In the genomic region with DNA sequence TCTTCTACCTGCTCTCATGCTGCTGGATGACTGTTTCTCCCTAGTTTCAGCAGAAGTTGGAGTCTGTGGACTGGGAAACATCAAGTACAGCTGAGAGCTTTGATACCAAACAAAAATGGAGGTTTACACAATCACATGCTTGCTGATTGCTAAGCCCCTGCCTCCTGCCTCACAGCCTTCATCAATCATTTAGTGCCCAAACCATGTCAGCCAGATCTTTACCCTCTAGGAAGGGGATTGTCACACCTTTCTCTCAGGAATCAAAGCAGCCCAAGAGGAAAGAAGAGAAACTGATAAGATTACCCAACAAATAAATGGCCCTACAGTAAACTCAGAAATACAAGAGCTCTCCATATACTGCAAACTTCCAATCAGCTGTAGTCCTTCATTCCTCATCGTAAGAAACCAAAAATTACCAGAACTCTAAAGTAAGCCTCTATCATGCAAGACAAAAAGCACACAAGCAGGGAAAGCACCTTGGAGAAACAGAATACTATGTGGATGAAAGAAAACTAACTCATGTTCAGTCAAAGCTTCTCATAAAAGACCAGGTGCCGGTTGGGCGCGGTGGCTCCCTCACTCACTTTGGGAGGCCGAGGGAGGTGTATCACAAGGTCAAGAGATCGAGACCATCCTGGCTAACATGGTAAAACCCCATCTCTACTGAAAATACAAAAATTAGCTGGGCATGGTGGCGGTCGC, we compare ENCODE assay signal across 12 cellular contexts.
DNase-seq lines count a peak whose midpoint lies in the region; ATAC-seq, FAIRE-seq and TF ChIP-seq lines count a peak whose summit lies in the region.
"Had no signal": no experiment of that assay in that cellular context is flagged by ENCODE, and none has a peak within 500 bp of the region (broad histone marks: within the 10 kb centered on the region; RNA-seq: fewer than 3 reads in every experiment).

No MANE protein-coding gene starts in this region.

- CTCF ChIA-PET in activated CD8-positive, alpha-beta T cell treated with anti-CD3 and anti-CD28 coated beads, Interleukin-2, amount 10 ng/mL, durations not matched to agents 7 days and 5 days (lab: Charles Lee) = interaction anchor here (0.9 to 2.3 kb wide), 4 partner anchors 15 to 242 kb away, joined by 3 to 6 read pairs (median 4); no protein-coding TSS in a partner anchor

- peak overlapping the region; percentile 99 for H3K27ac Mint-ChIP-seq in stimulated activated naive CD8-positive, alpha-beta T cell treated with anti-CD3 and anti-CD28 coated beads, Interleukin-15, Interleukin-2, amounts not matched to agents 100 ng/mL and 50 ng/mL, for 24 hours
- peak overlapping the region; percentile 94 for H3K27ac Mint-ChIP-seq in activated CD8-positive, alpha-beta T cell treated with anti-CD3 and anti-CD28 coated beads, Interleukin-2, amount 10 ng/mL, durations not matched to agents 7 days and 5 days
- peak overlapping the region; percentile 21 for H3K27ac Mint-ChIP-seq in mesothelial cell of epicardium

- no peak for DNase-seq in stimulated activated naive CD8-positive, alpha-beta T cell treated with anti-CD3 and anti-CD28 coated beads, Interleukin-15, Interleukin-2, amounts not matched to agents 100 U/mL and 50 U/mL, for 24 hours
- no peak for DNase-seq in activated CD8-positive, alpha-beta T cell treated with anti-CD3 and anti-CD28 coated beads, Interleukin-2, amount 10 ng/mL, durations not matched to agents 7 days and 5 days
- DNase-seq in mesothelial cell of epicardium (ENCODE audit: low spot score in 2 of 2, unreplicated experiment in 2 of 2) (no peak), AG08396 (ENCODE audit: low spot score) (no peak), pancreas (no peak), Kasumi-1 (lab: John Stamatoyannopoulos, UW) (no peak), NCI-H2081 treated with DMSO at 0.1 percent for 48 hours (lab: John Stamatoyannopoulos, UW) (no peak)
- DNase-seq: BE2C, NCI-H510A, SHP77 treated with DMSO at 0.1 percent for 48 hours had no signal

- peaks cover 68% of the 10 kb centered on the region for H3K4me1 Mint-ChIP-seq in stimulated activated naive CD8-positive, alpha-beta T cell treated with anti-CD3 and anti-CD28 coated beads, Interleukin-15, Interleukin-2, amounts not matched to agents 100 ng/mL and 50 ng/mL, for 24 hours (ENCODE audit: low read depth)
- H3K4me1 Mint-ChIP-seq in activated CD8-positive, alpha-beta T cell treated with anti-CD3 and anti-CD28 coated beads, Interleukin-2, amount 10 ng/mL, durations not matched to agents 7 days and 5 days (ENCODE audit: low read depth) = peaks cover 64% of the 10 kb centered on the region
- H3K4me1 Mint-ChIP-seq in mesothelial cell of epicardium = peaks cover 28% of the 10 kb centered on the region

- 96 to 97% methylated on average over 8 of the region's 8 CpGs for WGBS in pancreas, 2 donors

- H3K27me3 ChIP-seq in pancreas = no peaks in the 10 kb centered on the region
- H3K27me3 ChIP-seq: BE2C had no signal

- peaks cover 39% of the 10 kb centered on the region for H3K9me3 Mint-ChIP-seq in stimulated activated naive CD8-positive, alpha-beta T cell treated with anti-CD3 and anti-CD28 coated beads, Interleukin-15, Interleukin-2, amounts not matched to agents 100 ng/mL and 50 ng/mL, for 24 hours
- H3K9me3 Mint-ChIP-seq in activated CD8-positive, alpha-beta T cell treated with anti-CD3 and anti-CD28 coated beads, Interleukin-2, amount 10 ng/mL, durations not matched to agents 7 days and 5 days (ENCODE audit: insufficient read depth) = peaks cover 47% of the 10 kb centered on the region
- peaks cover 4% of the 10 kb centered on the region for H3K9me3 Mint-ChIP-seq in mesothelial cell of epicardium

- peaks cover 55% of the 10 kb centered on the region for H3K36me3 Mint-ChIP-seq in stimulated activated naive CD8-positive, alpha-beta T cell treated with anti-CD3 and anti-CD28 coated beads, Interleukin-15, Interleukin-2, amounts not matched to agents 100 ng/mL and 50 ng/mL, for 24 hours (ENCODE audit: low read depth)
- peaks cover 78% of the 10 kb centered on the region for H3K36me3 Mint-ChIP-seq in activated CD8-positive, alpha-beta T cell treated with anti-CD3 and anti-CD28 coated beads, Interleukin-2, amount 10 ng/mL, durations not matched to agents 7 days and 5 days (ENCODE audit: low read depth)
- no peaks in the 10 kb centered on the region for H3K36me3 Mint-ChIP-seq in mesothelial cell of epicardium

- H3K4me3 ChIP-seq in pancreas = no peak overlapping the region

- no peak for ATAC-seq in stimulated activated naive CD8-positive, alpha-beta T cell treated with anti-CD3 and anti-CD28 coated beads, Interleukin-15, Interleukin-2, amounts not matched to agents 100 U/mL and 50 U/mL, for 24 hours
- ATAC-seq in activated CD8-positive, alpha-beta T cell treated with anti-CD3 and anti-CD28 coated beads, Interleukin-2, amount 10 ng/mL, durations not matched to agents 7 days and 5 days = no peak
- ATAC-seq in pancreas = no peak

- POLR2A ChIA-PET in activated CD8-positive, alpha-beta T cell treated with anti-CD3 and anti-CD28 coated beads, Interleukin-2, amount 10 ng/mL, durations not matched to agents 7 days and 5 days (lab: Charles Lee) = interaction anchor here (0.9 to 3.2 kb wide), 2 partner anchors 65 to 149 kb away, joined by 3 to 29 read pairs; partner anchors contain the start of gene RESF1

- H3K36me3 ChIP-seq in pancreas = no peaks in the 10 kb centered on the region
- H3K36me3 ChIP-seq: BE2C had no signal

- FAIRE-seq in pancreas (lab: Jason Lieb, UNC) = no peak
- FAIRE-seq: keratinocyte had no signal

- H3K4me3 Mint-ChIP-seq in stimulated activated naive CD8-positive, alpha-beta T cell treated with anti-CD3 and anti-CD28 coated beads, Interleukin-15, Interleukin-2, amounts not matched to agents 100 ng/mL and 50 ng/mL, for 24 hours = peak overlapping the region; percentile 38
- peak overlapping the region; percentile 49 for H3K4me3 Mint-ChIP-seq in activated CD8-positive, alpha-beta T cell treated with anti-CD3 and anti-CD28 coated beads, Interleukin-2, amount 10 ng/mL, durations not matched to agents 7 days and 5 days
- H3K4me3 Mint-ChIP-seq in mesothelial cell of epicardium = no peak overlapping the region

- no peak overlapping the region for H3K27ac ChIP-seq in pancreas

- peaks cover 0 to 5% (median 0%) of the 10 kb centered on the region in 3 donors for H3K4me1 ChIP-seq in pancreas
- H3K4me1 ChIP-seq: BE2C had no signal

- no peak for TF ChIP-seq CTCF in mesothelial cell of epicardium (IDR thresholded peaks at IDR 0.05; ENCODE audit: unreplicated experiment)
- TF ChIP-seq CTCF in pancreas (IDR thresholded peaks at IDR 0.05) = no peak

- no peaks in the 10 kb centered on the region for H3K27me3 Mint-ChIP-seq in stimulated activated naive CD8-positive, alpha-beta T cell treated with anti-CD3 and anti-CD28 coated beads, Interleukin-15, Interleukin-2, amounts not matched to agents 100 ng/mL and 50 ng/mL, for 24 hours
- H3K27me3 Mint-ChIP-seq in activated CD8-positive, alpha-beta T cell treated with anti-CD3 and anti-CD28 coated beads, Interleukin-2, amount 10 ng/mL, durations not matched to agents 7 days and 5 days (ENCODE audit: low read depth) = no peaks in the 10 kb centered on the region
- H3K27me3 Mint-ChIP-seq in mesothelial cell of epicardium (ENCODE audit: low read depth) = no peaks in the 10 kb centered on the region

- intact Hi-C loops in pancreas (cut with DNase I) = no loop called here

- no peaks in the 10 kb centered on the region for H3K9me3 ChIP-seq in pancreas
- H3K9me3 ChIP-seq: BE2C had no signal

Comparison
In these comparisons a context has a peak if more than half of its experiments do, and no peak if none do; other contexts are left out.
1. H3K27ac Mint-ChIP-seq: peak in every context shown above with its lines; median percentile 99 in stimulated activated naive CD8-positive, alpha-beta T cell treated with anti-CD3 and anti-CD28 coated beads, Interleukin-15, Interleukin-2, amounts not matched to agents 100 ng/mL and 50 ng/mL, for 24 hours; 94 in activated CD8-positive, alpha-beta T cell treated with anti-CD3 and anti-CD28 coated beads, Interleukin-2, amount 10 ng/mL, durations not matched to agents 7 days and 5 days; 21 in mesothelial cell of epicardium.